ENCODE assay signal across 2 cellular contexts in the genomic region with DNA sequence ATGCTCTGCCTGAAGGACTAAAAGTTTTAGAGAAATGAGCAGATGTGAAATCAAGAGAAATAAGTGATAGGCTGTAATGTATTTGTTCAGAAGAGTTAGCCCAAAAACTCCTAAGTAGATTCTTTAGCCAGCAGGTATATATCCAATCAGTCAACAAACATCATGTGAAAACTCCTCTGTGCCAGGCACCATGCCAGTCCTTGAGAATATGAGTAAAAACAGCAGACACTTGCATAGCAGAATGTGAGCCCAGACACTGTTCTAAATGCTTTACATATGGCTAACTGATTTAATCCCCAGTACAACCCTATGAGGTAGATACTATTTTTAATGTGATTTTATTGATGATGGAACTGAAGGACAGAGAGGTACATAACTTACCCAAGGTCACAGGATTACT.
TF ChIP-seq lines count a peak whose summit lies in the region.

No MANE protein-coding gene starts in this region.

TF ChIP-seq in SK-N-SH treated with all-trans-retinoic acid at 6 μM for 48 hours, 23 proteins besides CTCF, POLR2A, EP300 and RAD21:
- peak; percentile 42; the same call in 1 of the 2 replicates for TF ChIP-seq ISL1 (CRISPR knock-in tag; IDR thresholded peaks at IDR 0.05)
- TF ChIP-seq PPARA (CRISPR knock-in tag; IDR thresholded peaks at IDR 0.05; ENCODE audit: borderline replicate concordance) = no peak

TF ChIP-seq in SK-N-SH, 30 proteins besides CTCF, POLR2A, EP300 and RAD21:
- TF ChIP-seq CHD2 (IDR thresholded peaks at IDR 0.05; ENCODE audit: low read length, partially characterized antibody) (no peak), RXRA (IDR thresholded peaks at IDR 0.05; ENCODE audit: borderline replicate concordance, low read depth) (no peak), JUND (IDR thresholded peaks at IDR 0.05) (no peak), USF1 (IDR thresholded peaks at IDR 0.05; ENCODE audit: borderline replicate concordance, low read depth) (no peak), SIN3A (IDR thresholded peaks at IDR 0.05; ENCODE audit: borderline replicate concordance, low read depth, low read length) (no peak), PBX3 (IDR thresholded peaks at IDR 0.05) (no peak), GABPA (IDR thresholded peaks at IDR 0.05; ENCODE audit: low read depth) (no peak), RFX5 (IDR thresholded peaks at IDR 0.05; ENCODE audit: low read length) (no peak), TEAD4 (IDR thresholded peaks at IDR 0.05; ENCODE audit: borderline replicate concordance, insufficient read depth) (no peak), FOSL2 (IDR thresholded peaks at IDR 0.05; ENCODE audit: borderline replicate concordance, low read depth) (no peak), MAX (IDR thresholded peaks at IDR 0.05; ENCODE audit: low read depth) (no peak), EZH2phosphoT487 (IDR thresholded peaks at IDR 0.05; ENCODE audit: borderline replicate concordance, low read depth) (no peak), MXI1 (IDR thresholded peaks at IDR 0.05; ENCODE audit: low read depth, low read length) (no peak), USF2 (IDR thresholded peaks at IDR 0.05; ENCODE audit: borderline replicate concordance, low read depth, low read length) (no peak)
TF ChIP-seq in SK-N-SH: peak in this region for 0.
